ENCODE assay signal across 12 cellular contexts in genomic region chr18:58911766-58912165, GRCh38. TPM values are rescaled to one million over a fixed set of nuclear protein-coding genes. Genes with fewer than 3 reads are reported as not detected.
DNase-seq lines count a peak whose midpoint lies in the region; ATAC-seq and TF ChIP-seq lines count a peak whose summit lies in the region.
"Had no signal": no experiment of that assay in that cellular context is flagged by ENCODE, and none has a peak within 500 bp of the region (broad histone marks: within the 10 kb centered on the region; RNA-seq: fewer than 3 reads in every experiment).

No MANE protein-coding gene starts in this region.

- H3K27ac Mint-ChIP-seq in activated T-helper 2 cell treated with anti-CD3 and anti-CD28 coated beads, Interferon-gamma antibody, Interleukin-2, Interleukin-4, amounts not matched to agents 10 μg/mL and 5 μg/mL and 100 μg/mL, durations not matched to agents 14 hours and 24 hours and 36 hours: no peak overlapping the region

- H4K8ac ChIP-seq in mesenchymal stem cell (ENCODE audit: low read length): peak overlapping the region; percentile 16

- TF ChIP-seq CTCF in KMS-11 (conservative IDR thresholded peaks at IDR 0.05; ENCODE audit: low read depth, low read length) (no peak), esophagus squamous epithelium (IDR thresholded peaks at IDR 0.05) (no peak), thyroid gland (IDR thresholded peaks at IDR 0.05) (no peak)

- H4K20me1 ChIP-seq in KMS-11 (ENCODE audit: insufficient read depth): no peaks in the 10 kb centered on the region

- no peaks in the 10 kb centered on the region for H3K9me3 ChIP-seq in esophagus squamous epithelium
- H3K9me3 ChIP-seq in mesenchymal stem cell (ENCODE audit: control insufficient read depth, low read length): no peaks in the 10 kb centered on the region
- no peaks in the 10 kb centered on the region for H3K9me3 ChIP-seq in thyroid gland
- H3K9me3 ChIP-seq: ovary had no signal

- peak overlapping the region; percentile 47; the same call in 1 of the 2 replicates for H2AFZ ChIP-seq in KMS-11 (ENCODE audit: low read depth)
- H2AFZ ChIP-seq in mesenchymal stem cell (ENCODE audit: low read depth, low read length): no peak overlapping the region

- ATAC-seq in GM18511 (IDR thresholded peaks at IDR 0.05; ENCODE audit: unreplicated experiment): no peak
- ATAC-seq: stimulated activated naive CD8-positive, alpha-beta T cell treated with anti-CD3 and anti-CD28 coated beads, Interleukin-15, Interleukin-2, amounts not matched to agents 100 U/mL and 50 U/mL, for 24 hours had no signal

- H3K36me3 Mint-ChIP-seq in activated T-helper 2 cell treated with anti-CD3 and anti-CD28 coated beads, Interferon-gamma antibody, Interleukin-2, Interleukin-4, amounts not matched to agents 10 μg/mL and 5 μg/mL and 100 μg/mL, durations not matched to agents 14 hours and 24 hours and 36 hours (ENCODE audit: low read depth): no peaks in the 10 kb centered on the region

- no peak overlapping the region for H3K4me3 Mint-ChIP-seq in activated T-helper 2 cell treated with anti-CD3 and anti-CD28 coated beads, Interferon-gamma antibody, Interleukin-2, Interleukin-4, amounts not matched to agents 10 μg/mL and 5 μg/mL and 100 μg/mL, durations not matched to agents 14 hours and 24 hours and 36 hours (ENCODE audit: low read depth)

- peak overlapping the region; percentile 41; the same call in 1 of the 2 replicates for H3K9ac ChIP-seq in KMS-11
- peak overlapping the region; percentile 50 for H3K9ac ChIP-seq in mesenchymal stem cell (ENCODE audit: low read length)

- TF ChIP-seq POLR2A in esophagus squamous epithelium (IDR thresholded peaks at IDR 0.05) (no peak), thyroid gland (IDR thresholded peaks at IDR 0.05) (peak in 1 of 2 donors; percentile 22)

- peak overlapping the region; percentile 61 for H3K27ac ChIP-seq in KMS-11
- H3K27ac ChIP-seq in esophagus squamous epithelium: peak overlapping the region in 3 of 4 donors; percentile 56 to 73 (median 57)
- peak overlapping the region; percentile 5 for H3K27ac ChIP-seq in mesenchymal stem cell (ENCODE audit: low read length, poor library complexity, severe bottlenecking)
- H3K27ac ChIP-seq in thyroid gland: peak overlapping the region; percentile 74 to 92 (median 81)

- H3K27me3 ChIP-seq in KMS-11 (ENCODE audit: insufficient read depth, low read depth) (no peaks in the 10 kb centered on the region), esophagus squamous epithelium (no peaks in the 10 kb centered on the region), mesenchymal stem cell (ENCODE audit: control insufficient read depth in 1 of 2, insufficient read depth in 1 of 2, low read length in 2 of 2) (no peaks in the 10 kb centered on the region), thyroid gland (no peaks in the 10 kb centered on the region)
- H3K27me3 ChIP-seq: ovary had no signal

- H3K4ac ChIP-seq in mesenchymal stem cell (ENCODE audit: low read depth in 1 of 2, low read length in 2 of 2): peak overlapping the region in 1 of 2 experiments; percentile 19

- H3K79me1 ChIP-seq in mesenchymal stem cell (replicated peaks; ENCODE audit: low read length, poor library complexity, severe bottlenecking): peaks cover 22% of the 10 kb centered on the region

- H3K4me3 ChIP-seq in KMS-11 (IDR thresholded peaks at IDR 0.05; ENCODE audit: insufficient read depth, low read depth, low read length) (no peak overlapping the region), esophagus squamous epithelium (no peak overlapping the region), mesenchymal stem cell (ENCODE audit: insufficient read depth in 1 of 2, low read depth in 1 of 2, low read length in 2 of 2) (peak overlapping the region in 1 of 2 experiments; percentile 52), thyroid gland (replicated peaks in 1 of 3) (no peak overlapping the region)
- H3K4me3 ChIP-seq: ovary had no signal

- intact Hi-C loops in esophagus squamous epithelium (cut with DNase I) (no loop called here), thyroid gland (cut with DNase I) (no loop called here)
- intact Hi-C loops in activated T-helper 2 cell treated with anti-CD3 and anti-CD28 coated beads, Interferon-gamma antibody, Interleukin-2, Interleukin-4, amounts not matched to agents 10 μg/mL and 5 μg/mL and 100 μg/mL, durations not matched to agents 14 hours and 24 hours and 36 hours (cut with micrococcal nuclease): no loop called here

- H3K4me2 ChIP-seq in KMS-11 (peak overlapping the region; percentile 94), mesenchymal stem cell (ENCODE audit: low read length, poor library complexity, severe bottlenecking) (peak overlapping the region; percentile 9)

- peak overlapping the region; percentile 65 for H2BK15ac ChIP-seq in mesenchymal stem cell (ENCODE audit: low read depth, poor library complexity, severe bottlenecking)

- H3K27me3 Mint-ChIP-seq in activated T-helper 2 cell treated with anti-CD3 and anti-CD28 coated beads, Interferon-gamma antibody, Interleukin-2, Interleukin-4, amounts not matched to agents 10 μg/mL and 5 μg/mL and 100 μg/mL, durations not matched to agents 14 hours and 24 hours and 36 hours (ENCODE audit: low read depth): peaks cover 12% of the 10 kb centered on the region

- DNase-seq in esophagus squamous epithelium (lab: John Stamatoyannopoulos, UW) (no peak), mesenchymal stem cell (peak; percentile 71), thyroid gland (peak; percentile 74 to 76), ureter (ENCODE audit: low spot score) (no peak)
- no peak for DNase-seq in activated effector memory CD4-positive, alpha-beta T cell treated with Interleukin-2 at 50 U/mL for 16 hours
- no peak for DNase-seq in activated T-helper 2 cell treated with anti-CD3 and anti-CD28 coated beads, Interferon-gamma antibody, Interleukin-2, Interleukin-4, amounts not matched to agents 10 μg/mL and 5 μg/mL and 100 μg/mL, durations not matched to agents 14 hours and 24 hours and 36 hours (ENCODE audit: low spot score)
- DNase-seq: EL; NCI-H1694 treated with DMSO at 0.1 percent for 48 hours; stimulated activated naive CD8-positive, alpha-beta T cell treated with anti-CD3 and anti-CD28 coated beads, Interleukin-15, Interleukin-2, amounts not matched to agents 100 U/mL and 50 U/mL, for 24 hours had no signal

- no peak overlapping the region for H2BK120ac ChIP-seq in mesenchymal stem cell (ENCODE audit: low read depth, low read length)

- H3K79me2 ChIP-seq in KMS-11 (ENCODE audit: insufficient read depth, low read depth): no peaks in the 10 kb centered on the region

- peak overlapping the region; percentile 35 for H2AK5ac ChIP-seq in mesenchymal stem cell (ENCODE audit: low read length, severe bottlenecking)

- peaks cover 74% of the 10 kb centered on the region for H3K4me1 ChIP-seq in KMS-11 (ENCODE audit: low read depth, poor library complexity, severe bottlenecking)
- peaks cover 0 to 36% (median 27%) of the 10 kb centered on the region in 3 donors for H3K4me1 ChIP-seq in esophagus squamous epithelium
- peaks cover 23% of the 10 kb centered on the region for H3K4me1 ChIP-seq in mesenchymal stem cell (ENCODE audit: control insufficient read depth, insufficient read depth, low read depth, low read length)
- peaks cover 23 to 38% of the 10 kb centered on the region in 2 donors for H3K4me1 ChIP-seq in thyroid gland

- H4K91ac ChIP-seq in mesenchymal stem cell (ENCODE audit: low read length): no peak overlapping the region

- peak overlapping the region in 1 of 2 experiments; percentile 10 for H2BK12ac ChIP-seq in mesenchymal stem cell (ENCODE audit: low read length in 2 of 2)

- peak overlapping the region in 1 of 2 experiments; percentile 54 for H3K18ac ChIP-seq in mesenchymal stem cell (ENCODE audit: low read depth in 1 of 2, low read length in 2 of 2)

- no peak overlapping the region for H3K23ac ChIP-seq in mesenchymal stem cell (ENCODE audit: low read length in 2 of 2)

- H3K4me1 Mint-ChIP-seq in activated T-helper 2 cell treated with anti-CD3 and anti-CD28 coated beads, Interferon-gamma antibody, Interleukin-2, Interleukin-4, amounts not matched to agents 10 μg/mL and 5 μg/mL and 100 μg/mL, durations not matched to agents 14 hours and 24 hours and 36 hours (ENCODE audit: low read depth): peaks cover 7% of the 10 kb centered on the region

- H2BK5ac ChIP-seq in mesenchymal stem cell (ENCODE audit: low read depth, low read length, poor library complexity, severe bottlenecking): no peak overlapping the region

- H3K14ac ChIP-seq in mesenchymal stem cell (ENCODE audit: low read length in 2 of 2): peak overlapping the region in 1 of 2 experiments; percentile 3

- WGBS in esophagus squamous epithelium, 2 donors: 56 to 59% methylated on average over 7 to 8 of the region's 8 CpGs
- WGBS in mesenchymal stem cell: 52% methylated on average over 8 of the region's 8 CpGs
- 20 to 22% methylated on average over 8 of the region's 8 CpGs for WGBS in thyroid gland, 2 donors

- H3K9me3 Mint-ChIP-seq in activated T-helper 2 cell treated with anti-CD3 and anti-CD28 coated beads, Interferon-gamma antibody, Interleukin-2, Interleukin-4, amounts not matched to agents 10 μg/mL and 5 μg/mL and 100 μg/mL, durations not matched to agents 14 hours and 24 hours and 36 hours: no peaks in the 10 kb centered on the region

- no peaks in the 10 kb centered on the region for H3K36me3 ChIP-seq in KMS-11 (ENCODE audit: insufficient read depth)
- peaks cover 0 to 20% (median 0%) of the 10 kb centered on the region in 3 donors for H3K36me3 ChIP-seq in esophagus squamous epithelium
- peaks cover 8 to 18% of the 10 kb centered on the region in 2 experiments for H3K36me3 ChIP-seq in mesenchymal stem cell (ENCODE audit: control insufficient read depth in 1 of 2, insufficient read depth in 2 of 2, low read depth in 1 of 2, low read length in 2 of 2)
- H3K36me3 ChIP-seq in thyroid gland: no peaks in the 10 kb centered on the region
- H3K36me3 ChIP-seq: ovary had no signal

RNA-seq across cellular contexts. Expression of gene ZNF532, which starts 47.1 kb away (rescaled TPM):
- total RNA-seq in esophagus squamous epithelium (10 to 100 TPM; 30.7 to 52.3 (median 32.6) TPM), thyroid gland (100 to 1,000 TPM in 3 of 4 donors, 10 to 100 TPM in 1; 80.2 to 111 (median 109) TPM), ureter (114 TPM)
- polyA plus RNA-seq in mesenchymal stem cell (2013, experiment 1 of 2): 65.7 TPM
- 65.9 TPM for polyA plus RNA-seq in mesenchymal stem cell (2013, experiment 2 of 2)
- 3.7 and 4.3 TPM in 2 replicates for total RNA-seq in activated T-helper 2 cell treated with anti-CD3 and anti-CD28 coated beads, Interferon-gamma antibody, Interleukin-2, Interleukin-4, amounts not matched to agents 10 μg/mL and 5 μg/mL and 100 μg/mL, durations not matched to agents 14 hours and 24 hours and 36 hours

Comparison
In these comparisons a context has a peak if more than half of its experiments do, and no peak if none do; other contexts are left out.
1. H3K27ac ChIP-seq: peak in every context shown above with its lines; median percentile 81 in thyroid gland; 61 in KMS-11; 57 in esophagus squamous epithelium; 5 in mesenchymal stem cell.
2. DNase-seq: peak in mesenchymal stem cell (single experiment) and thyroid gland (2 of 2); none in esophagus squamous epithelium (single experiment), activated effector memory CD4-positive, alpha-beta T cell treated with Interleukin-2 at 50 U/mL for 16 hours (single experiment), ureter (single experiment) and activated T-helper 2 cell treated with anti-CD3 and anti-CD28 coated beads, Interferon-gamma antibody, Interleukin-2, Interleukin-4, amounts not matched to agents 10 μg/mL and 5 μg/mL and 100 μg/mL, durations not matched to agents 14 hours and 24 hours and 36 hours (single experiment).